In the genomic region with DNA sequence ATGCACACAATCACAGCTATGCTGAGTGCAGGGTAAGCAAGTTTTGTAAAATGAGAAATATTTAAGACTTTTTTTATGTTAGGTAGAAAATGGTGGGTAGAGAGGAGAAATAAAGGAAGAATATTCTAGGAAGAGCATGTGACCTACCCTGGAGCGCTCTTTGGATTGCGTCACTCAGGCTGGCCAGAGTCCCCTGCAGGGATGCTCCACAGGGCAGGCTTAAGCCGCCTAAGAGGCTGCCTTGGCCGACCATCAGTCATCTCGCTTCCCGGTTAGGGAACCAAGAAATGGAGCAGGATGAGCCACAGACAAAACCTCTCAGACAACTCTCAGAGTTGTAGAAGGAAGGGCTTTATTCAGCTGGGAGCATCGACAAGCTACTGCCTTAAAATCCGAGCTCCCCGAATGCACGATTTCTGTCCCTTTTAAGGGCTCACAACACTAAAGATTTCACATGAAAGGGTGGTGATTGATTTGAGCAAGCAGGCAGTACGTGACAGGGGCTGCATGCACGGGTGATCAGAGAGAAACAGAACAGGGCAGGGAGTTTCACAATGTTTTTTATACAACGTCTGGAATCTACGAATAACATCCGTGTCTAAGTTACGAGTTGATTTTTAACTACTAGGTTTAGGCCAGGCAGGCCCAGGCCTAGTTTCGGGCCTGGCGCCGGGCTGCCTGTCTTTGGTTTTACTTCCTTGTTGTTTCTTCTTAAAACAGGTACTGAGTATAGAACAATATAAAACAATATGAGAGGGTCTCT, we compare ENCODE assay signal across 17 cellular contexts.
"Had no signal": no experiment of that assay in that cellular context is flagged by ENCODE, and none has a peak within 500 bp of the region (broad histone marks: within the 10 kb centered on the region; RNA-seq: fewer than 3 reads in every experiment).

No MANE protein-coding gene starts in this region.

- H3K9me3 ChIP-seq: adrenal gland, gastrocnemius medialis, thyroid gland, uterus had no signal

- H3K4me3 Mint-ChIP-seq: activated B cell treated with CpG ODN at 0.5 μM for 24 hours; activated CD8-positive, alpha-beta T cell treated with anti-CD3 and anti-CD28 coated beads for 36 hours; activated naive CD4-positive, alpha-beta T cell treated with anti-CD3 and anti-CD28 coated beads, Interleukin-2, amount 50 U/mL, for 24 hours; activated T-cell treated with anti-CD3 and anti-CD28 coated beads, Interleukin-2, amount 50 U/mL, for 4 hours; effector memory CD8-positive, alpha-beta T cell; stimulated activated memory B cell treated with anti-CD40 and anti-IgM and Interleukin-4, amounts not matched to agents 10 μg/mL and 1 μg/mL and 100 μg/mL, for 72 hours; T-helper 17 cell had no signal

- H3K4me1 Mint-ChIP-seq: activated B cell treated with CpG ODN at 0.5 μM for 24 hours; activated naive CD4-positive, alpha-beta T cell treated with anti-CD3 and anti-CD28 coated beads, Interleukin-2, amount 50 U/mL, for 24 hours; stimulated activated memory B cell treated with anti-CD40 and anti-IgM and Interleukin-4, amounts not matched to agents 10 μg/mL and 1 μg/mL and 100 μg/mL, for 72 hours; T-helper 17 cell had no signal

- DNase-seq: activated B cell treated with CpG ODN at 0.5 μM for 24 hours; activated CD4-positive, alpha-beta T cell treated with anti-CD3 and anti-CD28 coated beads for 48 hours; activated CD8-positive, alpha-beta T cell treated with anti-CD3 and anti-CD28 coated beads for 36 hours; activated effector memory CD4-positive, alpha-beta T cell treated with Interleukin-2 at 50 U/mL for 16 hours; activated T-cell treated with anti-CD3 and anti-CD28 coated beads, Interleukin-2, amount 50 U/mL, for 4 hours; adrenal gland; dermis blood vessel endothelial cell; effector memory CD8-positive, alpha-beta T cell; gastrocnemius medialis; retina; stimulated activated CD4-positive, alpha-beta T cell treated with anti-CD3 and anti-CD28 coated beads, Interleukin-2, amount 100 ng/mL, for 48 hours; T-helper 17 cell; thyroid gland; uterus had no signal

- H3K36me3 ChIP-seq: adrenal gland, gastrocnemius medialis, thyroid gland, uterus had no signal

- H3K36me3 Mint-ChIP-seq: activated naive CD4-positive, alpha-beta T cell treated with anti-CD3 and anti-CD28 coated beads, Interleukin-2, amount 50 U/mL, for 24 hours; stimulated activated memory B cell treated with anti-CD40 and anti-IgM and Interleukin-4, amounts not matched to agents 10 μg/mL and 1 μg/mL and 100 μg/mL, for 72 hours had no signal

- H3K4me3 ChIP-seq: adrenal gland, gastrocnemius medialis, thyroid gland, uterus had no signal

- H3K27me3 Mint-ChIP-seq: activated B cell treated with CpG ODN at 0.5 μM for 24 hours; activated CD8-positive, alpha-beta T cell treated with anti-CD3 and anti-CD28 coated beads for 36 hours; effector memory CD8-positive, alpha-beta T cell; stimulated activated memory B cell treated with anti-CD40 and anti-IgM and Interleukin-4, amounts not matched to agents 10 μg/mL and 1 μg/mL and 100 μg/mL, for 72 hours; T-helper 17 cell had no signal

- H3K27ac Mint-ChIP-seq: activated B cell treated with CpG ODN at 0.5 μM for 24 hours; activated CD8-positive, alpha-beta T cell treated with anti-CD3 and anti-CD28 coated beads for 36 hours; activated naive CD4-positive, alpha-beta T cell treated with anti-CD3 and anti-CD28 coated beads, Interleukin-2, amount 50 U/mL, for 24 hours; effector memory CD8-positive, alpha-beta T cell; stimulated activated memory B cell treated with anti-CD40 and anti-IgM and Interleukin-4, amounts not matched to agents 10 μg/mL and 1 μg/mL and 100 μg/mL, for 72 hours; T-helper 17 cell had no signal

- H3K27me3 ChIP-seq: adrenal gland, gastrocnemius medialis, thyroid gland, uterus had no signal

- H3K27ac ChIP-seq: adrenal gland, epithelial cell of prostate, gastrocnemius medialis, thyroid gland, uterus had no signal

- H3K4me1 ChIP-seq: adrenal gland, gastrocnemius medialis, thyroid gland, uterus had no signal

- H3K9me3 Mint-ChIP-seq: activated CD8-positive, alpha-beta T cell treated with anti-CD3 and anti-CD28 coated beads for 36 hours; stimulated activated memory B cell treated with anti-CD40 and anti-IgM and Interleukin-4, amounts not matched to agents 10 μg/mL and 1 μg/mL and 100 μg/mL, for 72 hours had no signal
